7 cellular contexts compared by ENCODE assay signal in the genomic region with DNA sequence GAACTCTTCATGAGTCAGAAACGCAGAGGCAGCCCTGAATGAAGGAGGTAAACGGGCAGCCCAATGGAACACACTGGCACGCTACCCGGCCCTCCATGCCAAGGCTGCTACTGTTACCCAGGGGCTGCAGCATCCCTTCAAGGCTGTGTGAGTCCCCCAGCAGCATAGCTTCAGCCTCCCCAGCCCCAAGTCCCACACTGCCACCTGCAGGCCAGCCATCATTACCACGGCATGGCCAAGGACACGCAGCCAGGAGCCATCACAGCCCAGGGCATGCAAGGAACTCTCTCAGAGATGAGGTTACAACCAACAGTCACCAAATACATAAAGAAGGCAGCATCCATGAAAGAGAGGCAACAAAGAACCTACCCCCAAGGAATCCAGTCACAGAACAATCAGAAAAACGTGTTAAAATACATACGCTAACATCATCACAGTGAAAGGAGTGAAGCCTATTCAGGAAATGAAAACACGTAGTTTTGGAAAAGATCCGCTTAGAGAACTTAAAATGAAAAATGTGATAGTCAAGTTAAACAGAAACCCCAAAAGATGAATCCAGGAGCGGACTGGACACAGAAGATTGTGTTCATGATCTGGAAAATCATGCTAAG. TPM values are rescaled to one million over a fixed set of nuclear protein-coding genes. Genes with fewer than 3 reads are reported as not detected.
A peak's percentile ranks its signal among the peaks of the same experiment; 100 is the strongest.
DNase-seq lines count a peak whose midpoint lies in the region; ATAC-seq and TF ChIP-seq lines count a peak whose summit lies in the region.

No MANE protein-coding gene starts in this region.

- no peak for TF ChIP-seq POLR2A in lower leg skin (IDR thresholded peaks at IDR 0.05)

- POLR2A ChIA-PET in T-cell (lab: Charles Lee): no interaction called here

- ATAC-seq in T-cell (replicated peaks in 1 of 4): peak in 3 of 4 experiments; percentile 50 to 54 (median 50)
- ATAC-seq in stimulated activated naive B cell treated with anti-CD40 and anti-IgM and Interleukin-4, amounts not matched to agents 10 μg/mL and 1 μg/mL and 100 μg/mL, for 72 hours (replicated peaks): peak; percentile 68 to 73
- ATAC-seq in HG03039 (IDR thresholded peaks at IDR 0.05; ENCODE audit: unreplicated experiment): no peak

- no peaks in the 10 kb centered on the region; the same call in 1 of the 2 replicates for H3K27me3 ChIP-seq in MG63

- H3K4me3 Mint-ChIP-seq in T-cell: no peak overlapping the region
- H3K4me3 Mint-ChIP-seq in stimulated activated naive B cell treated with anti-CD40 and anti-IgM and Interleukin-4, amounts not matched to agents 10 μg/mL and 1 μg/mL and 100 μg/mL, for 72 hours: no peak overlapping the region

- DNase-seq in GM03348 (ENCODE audit: low spot score): peak; percentile 60
- DNase-seq in MG63: peak; percentile 46
- peak in 29 of 34 experiments; percentile 13 to 50 (median 33) for DNase-seq in T-cell
- no peak for DNase-seq in astrocyte of the spinal cord (ENCODE audit: low read depth, low spot score)
- peak; percentile 17 to 86 for DNase-seq in lower leg skin (ENCODE audit: low spot score in 2 of 2)
- DNase-seq in stimulated activated naive B cell treated with anti-CD40 and anti-IgM and Interleukin-4, amounts not matched to agents 10 μg/mL and 1 μg/mL and 100 μg/mL, for 72 hours: peak; percentile 13

- CTCF ChIA-PET in T-cell (lab: Charles Lee): interaction anchor here in 1 of 2 donors (0.6 kb wide), 1 partner anchor 1266 kb away, joined by 3 read pairs; no protein-coding TSS in a partner anchor

- in situ Hi-C loops in astrocyte of the spinal cord (cut with HindIII; ENCODE audit: low sequenced_read_pairs): no loop called here

- no peaks in the 10 kb centered on the region for H3K9me3 ChIP-seq in MG63

- H3K9me3 Mint-ChIP-seq in T-cell: no peaks in the 10 kb centered on the region
- H3K9me3 Mint-ChIP-seq in stimulated activated naive B cell treated with anti-CD40 and anti-IgM and Interleukin-4, amounts not matched to agents 10 μg/mL and 1 μg/mL and 100 μg/mL, for 72 hours: no peaks in the 10 kb centered on the region

- intact Hi-C loops in lower leg skin (cut with DNase I; ENCODE audit: low total_unique reads): loop anchor here (2.0 kb wide), 1 partner anchor 69 kb away; no protein-coding TSS in a partner anchor

- no peaks in the 10 kb centered on the region for H3K36me3 Mint-ChIP-seq in T-cell
- H3K36me3 Mint-ChIP-seq in stimulated activated naive B cell treated with anti-CD40 and anti-IgM and Interleukin-4, amounts not matched to agents 10 μg/mL and 1 μg/mL and 100 μg/mL, for 72 hours: no peaks in the 10 kb centered on the region

- no peak overlapping the region for H3K4me3 ChIP-seq in MG63
- no peak overlapping the region for H3K4me3 ChIP-seq in astrocyte of the spinal cord (ENCODE audit: low read depth, low read length)
- no peak overlapping the region for H3K4me3 ChIP-seq in lower leg skin (ENCODE audit: low read depth, poor library complexity, severe bottlenecking)

- peaks cover 5 to 20% of the 10 kb centered on the region in 2 donors for H3K27me3 Mint-ChIP-seq in T-cell
- H3K27me3 Mint-ChIP-seq in stimulated activated naive B cell treated with anti-CD40 and anti-IgM and Interleukin-4, amounts not matched to agents 10 μg/mL and 1 μg/mL and 100 μg/mL, for 72 hours: peaks cover 5% of the 10 kb centered on the region in 2 donors

- WGBS in lower leg skin, 2 donors: 61 to 69% methylated on average over 10 to 11 of the region's 11 CpGs

- TF ChIP-seq CTCF in astrocyte of the spinal cord (IDR thresholded peaks at IDR 0.05; ENCODE audit: low read depth, low read length) (peak; percentile 73), lower leg skin (IDR thresholded peaks at IDR 0.05) (peak in 1 of 3 donors; percentile 29)

- H3K27ac Mint-ChIP-seq in T-cell: no peak overlapping the region
- no peak overlapping the region for H3K27ac Mint-ChIP-seq in stimulated activated naive B cell treated with anti-CD40 and anti-IgM and Interleukin-4, amounts not matched to agents 10 μg/mL and 1 μg/mL and 100 μg/mL, for 72 hours

- H3K36me3 ChIP-seq in MG63: no peaks in the 10 kb centered on the region

- peaks cover 0 to 6% (median 2%) of the 10 kb centered on the region in 3 donors for H3K4me1 Mint-ChIP-seq in T-cell
- no peaks in the 10 kb centered on the region for H3K4me1 Mint-ChIP-seq in stimulated activated naive B cell treated with anti-CD40 and anti-IgM and Interleukin-4, amounts not matched to agents 10 μg/mL and 1 μg/mL and 100 μg/mL, for 72 hours

RNA-seq across cellular contexts. Expression of gene PLA2G4F, which starts 22.4 kb away (rescaled TPM):
- not detected in 2 replicates for total RNA-seq in MG63 (2014; rRNA removed; shearing (Covaris generic); ENCODE audit: low replicate concordance)
- total RNA-seq in T-cell: under 1 TPM in 3 of 5 donors, not detected in 2; 0.10 to 0.23 (median 0.16) TPM
- 100 to 1,000 TPM; 117 to 176 (median 170) TPM for total RNA-seq in lower leg skin

RNA-seq across cellular contexts. Expression of gene PLA2G4D, which starts 39.6 kb away (rescaled TPM):
- not detected in 2 replicates for total RNA-seq in MG63 (2014; rRNA removed; shearing (Covaris generic); ENCODE audit: low replicate concordance)
- total RNA-seq in T-cell: not detected
- total RNA-seq in lower leg skin: 10 to 100 TPM; 22.0 to 51.6 (median 29.2) TPM

Comparison
In these comparisons a context has a peak if more than half of its experiments do, and no peak if none do; other contexts are left out.
1. RNA of gene PLA2G4F, which starts 22.4 kb away (total RNA-seq): 117 to 176 TPM in lower leg skin; 0.10 to 0.23 TPM in T-cell and not detected in MG63; every median in the first group is over 10 times any median in the second.
2. RNA of gene PLA2G4D, which starts 39.6 kb away (total RNA-seq): 22.0 to 51.6 TPM in lower leg skin; not detected in MG63 and not detected in T-cell; every median in the first group is over 10 times any median in the second.